In genomic region chr16:885391-885790, GRCh38 we compare ENCODE assay signal across 27 cellular contexts.
"Had no signal": no experiment of that assay in that cellular context is flagged by ENCODE, and none has a peak within 500 bp of the region (broad histone marks: within the 10 kb centered on the region; RNA-seq: fewer than 3 reads in every experiment).

No MANE protein-coding gene starts in this region.

- H3K9ac ChIP-seq: parathyroid adenoma had no signal

- ATAC-seq: activated CD4-positive, alpha-beta T cell treated with anti-CD3 and anti-CD28 coated beads for 36 hours; activated CD8-positive, alpha-beta memory T cell treated with anti-CD3 and anti-CD28 coated beads, Interleukin-2, amount 10 ng/mL, durations not matched to agents 7 days and 5 days; activated CD8-positive, alpha-beta T cell treated with anti-CD3 and anti-CD28 coated beads, Interleukin-2, amount 10 ng/mL, durations not matched to agents 7 days and 5 days; activated T-cell treated with anti-CD3 and anti-CD28 coated beads, Interleukin-2, amount 50 U/mL, for 72 hours; body of pancreas; foreskin keratinocyte; left ventricle myocardium superior; naive thymus-derived CD4-positive, alpha-beta T cell; stimulated activated memory B cell treated with anti-CD40 and anti-IgM and Interleukin-4, amounts not matched to agents 10 μg/mL and 1 μg/mL and 100 μg/mL, for 72 hours; stimulated activated naive CD8-positive, alpha-beta T cell treated with anti-CD3 and anti-CD28 coated beads, Interleukin-15, amount 100 ng/mL, for 72 hours had no signal

- H3K9me3 ChIP-seq: colonic mucosa, suprapubic skin had no signal

- H3K27ac ChIP-seq: body of pancreas, colonic mucosa, esophagus muscularis mucosa, foreskin keratinocyte, parathyroid adenoma, suprapubic skin had no signal

- DNase-seq: activated B cell treated with CpG ODN at 0.5 μM for 24 hours; activated CD4-positive, alpha-beta T cell treated with anti-CD3 and anti-CD28 coated beads for 36 hours; activated CD8-positive, alpha-beta memory T cell treated with anti-CD3 and anti-CD28 coated beads, Interleukin-2, amount 10 ng/mL, durations not matched to agents 7 days and 5 days; activated CD8-positive, alpha-beta T cell treated with anti-CD3 and anti-CD28 coated beads, Interleukin-2, amount 10 ng/mL, durations not matched to agents 7 days and 5 days; activated naive CD4-positive, alpha-beta T cell treated with Interleukin-2 at 50 U/mL for 16 hours; activated T-cell treated with anti-CD3 and anti-CD28 coated beads, Interleukin-2, amount 50 U/mL, for 72 hours; body of pancreas; cerebellar nuclear complex; colonic mucosa; effector memory CD4-positive, alpha-beta T cell; islet precursor cell; left cardiac atrium; left ventricle myocardium superior; mammary epithelial cell; naive thymus-derived CD4-positive, alpha-beta T cell; stimulated activated CD4-positive, alpha-beta T cell treated with anti-CD3 and anti-CD28 coated beads, Interleukin-1b, Interleukin-23, amount 100 ng/mL, for 48 hours; stimulated activated CD4-positive, alpha-beta T cell treated with anti-CD3 and anti-CD28 coated beads, Interleukin-4, amount 100 ng/mL, for 4 hours; stimulated activated CD8-positive, alpha-beta memory T cell treated with anti-CD3 and anti-CD28 coated beads, Interleukin-4, amount 100 ng/mL, for 48 hours; stimulated activated naive CD8-positive, alpha-beta T cell treated with anti-CD3 and anti-CD28 coated beads, Interleukin-15, amount 100 ng/mL, for 72 hours; transverse colon had no signal

- H3K79me2 ChIP-seq: parathyroid adenoma had no signal

- H3K4me3 ChIP-seq: body of pancreas, colonic mucosa, esophagus muscularis mucosa, smooth muscle cell, suprapubic skin, transverse colon had no signal

- H3K4me1 ChIP-seq: body of pancreas, colonic mucosa, foreskin keratinocyte, parathyroid adenoma, transverse colon had no signal

- H3K36me3 ChIP-seq: colonic mucosa, right atrium auricular region had no signal

- H2AFZ ChIP-seq: parathyroid adenoma had no signal

- H3K27me3 ChIP-seq: body of pancreas, colonic mucosa, esophagus muscularis mucosa, right atrium auricular region, suprapubic skin, transverse colon had no signal
